Comparison of ENCODE assay signal across 19 cellular contexts in genomic region chr19:18484992-18485391, GRCh38. TPM values are rescaled to one million over a fixed set of nuclear protein-coding genes. Genes with fewer than 3 reads are reported as not detected.
A peak's percentile ranks its signal among the peaks of the same experiment; 100 is the strongest.
DNase-seq lines count a peak whose midpoint lies in the region; ATAC-seq and TF ChIP-seq lines count a peak whose summit lies in the region.
"Had no signal": no experiment of that assay in that cellular context is flagged by ENCODE, and none has a peak within 500 bp of the region (broad histone marks: within the 10 kb centered on the region; RNA-seq: fewer than 3 reads in every experiment).

No MANE protein-coding gene starts in this region.

- H3K27ac ChIP-seq in DND-41 (ENCODE audit: low read length) (no peak overlapping the region), mesendoderm (ENCODE audit: low read depth, low read length) (no peak overlapping the region)
- H3K27ac ChIP-seq: colonic mucosa, SJSA1, thoracic aorta, VCaP had no signal

- H3K4ac ChIP-seq in mesendoderm (ENCODE audit: low read depth, low read length): no peak overlapping the region

- H3K4me3 Mint-ChIP-seq in activated CD8-positive, alpha-beta T cell treated with anti-CD3 and anti-CD28 coated beads for 36 hours: no peak overlapping the region
- H3K4me3 Mint-ChIP-seq: nephron had no signal

- H2BK120ac ChIP-seq in mesendoderm (ENCODE audit: low read depth, low read length): no peak overlapping the region

- H3K4me1 Mint-ChIP-seq in activated CD8-positive, alpha-beta T cell treated with anti-CD3 and anti-CD28 coated beads for 36 hours (ENCODE audit: low read depth): peaks cover 70% of the 10 kb centered on the region

- H3K9me3 Mint-ChIP-seq in activated CD8-positive, alpha-beta T cell treated with anti-CD3 and anti-CD28 coated beads for 36 hours: no peaks in the 10 kb centered on the region
- H3K9me3 Mint-ChIP-seq: nephron had no signal

- no peaks in the 10 kb centered on the region for H3K27me3 ChIP-seq in DND-41 (ENCODE audit: insufficient read depth, low read length, poor library complexity)
- no peaks in the 10 kb centered on the region for H3K27me3 ChIP-seq in mesendoderm (ENCODE audit: insufficient read depth, low read length, poor library complexity)
- H3K27me3 ChIP-seq: colonic mucosa, left lung, SJSA1 had no signal

- H4K5ac ChIP-seq in mesendoderm (ENCODE audit: low read length): no peak overlapping the region

- ATAC-seq in DND-41 (ENCODE audit: insufficient read depth, low read depth): no peak
- no peak for ATAC-seq in activated CD8-positive, alpha-beta T cell treated with anti-CD3 and anti-CD28 coated beads for 36 hours
- ATAC-seq: GM12878, left lung had no signal

- H2AK5ac ChIP-seq in mesendoderm (ENCODE audit: low read length): no peak overlapping the region

- no peaks in the 10 kb centered on the region for H3K4me1 ChIP-seq in DND-41 (ENCODE audit: insufficient read depth, low read length)
- no peaks in the 10 kb centered on the region for H3K4me1 ChIP-seq in mesendoderm (ENCODE audit: control insufficient read depth, low read depth, low read length)

- H3K36me3 ChIP-seq in DND-41 (ENCODE audit: insufficient read depth, low read length) (no peaks in the 10 kb centered on the region), mesendoderm (ENCODE audit: control insufficient read depth, insufficient read depth, low read length) (no peaks in the 10 kb centered on the region)
- H3K36me3 ChIP-seq: colonic mucosa, left lung, thoracic aorta had no signal

- H3K79me2 ChIP-seq in DND-41 (ENCODE audit: insufficient read depth, low read length) (peaks cover 86% of the 10 kb centered on the region), mesendoderm (ENCODE audit: control insufficient read depth, insufficient read depth, low read length) (peaks cover 11% of the 10 kb centered on the region)

- no peaks in the 10 kb centered on the region for H3K27me3 Mint-ChIP-seq in activated CD8-positive, alpha-beta T cell treated with anti-CD3 and anti-CD28 coated beads for 36 hours

- peaks cover 3% of the 10 kb centered on the region for H3K36me3 Mint-ChIP-seq in activated CD8-positive, alpha-beta T cell treated with anti-CD3 and anti-CD28 coated beads for 36 hours (ENCODE audit: low read depth)

- no peak overlapping the region for H4K8ac ChIP-seq in mesendoderm (ENCODE audit: low read depth, low read length)

- intact Hi-C loops in activated CD8-positive, alpha-beta T cell treated with anti-CD3 and anti-CD28 coated beads for 36 hours (cut with micrococcal nuclease): no loop called here

- TF ChIP-seq CTCF in AG09309 (IDR thresholded peaks at IDR 0.05; ENCODE audit: control insufficient read depth, insufficient read depth, low read depth, low read length, missing control alignments) (peak; percentile 7), DND-41 (IDR thresholded peaks at IDR 0.05; ENCODE audit: borderline replicate concordance, extremely low read depth, low read length, poor library complexity, severe bottlenecking) (peak; percentile 9)
- no peak for TF ChIP-seq CTCF in activated CD8-positive, alpha-beta T cell treated with anti-CD3 and anti-CD28 coated beads for 36 hours (IDR thresholded peaks at IDR 0.05)

- no peak overlapping the region for H2BK5ac ChIP-seq in mesendoderm (ENCODE audit: low read length)

- no peak overlapping the region for H2BK15ac ChIP-seq in mesendoderm (replicated peaks; ENCODE audit: low read depth)

- POLR2A ChIA-PET in activated CD8-positive, alpha-beta T cell treated with anti-CD3 and anti-CD28 coated beads for 36 hours (lab: Charles Lee): interaction anchor here (1.0 to 1.4 kb wide), 4 partner anchors 9 to 35 kb away, joined by 3 to 4 read pairs (median 3); no protein-coding TSS in a partner anchor

- DNase-seq in AG09309 (ENCODE audit: low read depth) (no peak), DND-41 (no peak), mesendoderm (peak; percentile 31), dedifferentiated amniotic fluid mesenchymal stem cell (ENCODE audit: extremely low spot score) (no peak), NCI-H1694 treated with DMSO at 0.1 percent for 48 hours (lab: John Stamatoyannopoulos, UW) (no peak), NCI-H1105 (lab: John Stamatoyannopoulos, UW) (no peak)
- DNase-seq in activated CD8-positive, alpha-beta T cell treated with anti-CD3 and anti-CD28 coated beads for 36 hours: no peak
- DNase-seq in stimulated activated naive CD4-positive, alpha-beta T cell (lab: John Stamatoyannopoulos, UW): no peak
- DNase-seq: activated CD8-positive, alpha-beta memory T cell treated with anti-CD3 and anti-CD28 coated beads, Interleukin-2, amount 50 U/mL, for 4 hours; colonic mucosa; hippocampal formation; left lung; NCI-H1105 treated with DMSO at 0.1 percent for 48 hours; small intestine had no signal

- no peak overlapping the region for H3K9ac ChIP-seq in DND-41 (ENCODE audit: low read depth, low read length)
- no peak overlapping the region for H3K9ac ChIP-seq in mesendoderm (ENCODE audit: low read length)

- H3K4me2 ChIP-seq in DND-41 (ENCODE audit: insufficient read depth, low read length): no peak overlapping the region
- no peak overlapping the region for H3K4me2 ChIP-seq in mesendoderm (ENCODE audit: low read length)

- H3K27ac Mint-ChIP-seq in activated CD8-positive, alpha-beta T cell treated with anti-CD3 and anti-CD28 coated beads for 36 hours: peak overlapping the region; percentile 58
- H3K27ac Mint-ChIP-seq: nephron had no signal

- CTCF ChIA-PET in activated CD8-positive, alpha-beta T cell treated with anti-CD3 and anti-CD28 coated beads for 36 hours (lab: Charles Lee): interaction anchor here (0.8 to 2.0 kb wide), 5 partner anchors 12 to 198 kb away, joined by 3 to 12 read pairs (median 3); no protein-coding TSS in a partner anchor

- no CpG with 5 or more reads among the region's 5 CpGs for WGBS in mesendoderm (ENCODE audit: extremely low coverage, insufficient coverage, low lambda C conversion rate)

- H3K18ac ChIP-seq in mesendoderm (ENCODE audit: low read length): no peak overlapping the region

- H3K4me3 ChIP-seq in AG09309 (ENCODE audit: control insufficient read depth, low read depth, low read length) (no peak overlapping the region), DND-41 (ENCODE audit: low read depth in 1 of 2, low read length in 2 of 2) (no peak overlapping the region), mesendoderm (ENCODE audit: low read length) (no peak overlapping the region)
- H3K4me3 ChIP-seq: colonic mucosa, GM12878, left lung, SJSA1, thoracic aorta had no signal

- no peak overlapping the region for H3K56ac ChIP-seq in mesendoderm (ENCODE audit: low read length)

- peaks cover 33% of the 10 kb centered on the region for H3K79me1 ChIP-seq in mesendoderm (ENCODE audit: low read length)

- H3K9me3 ChIP-seq in DND-41 (ENCODE audit: insufficient read depth, low read length, severe bottlenecking): no peaks in the 10 kb centered on the region
- H3K9me3 ChIP-seq: colonic mucosa, left lung, SJSA1, thoracic aorta had no signal

- no peak overlapping the region for H3K23ac ChIP-seq in mesendoderm (ENCODE audit: low read length)

- H4K20me1 ChIP-seq in DND-41 (ENCODE audit: insufficient read depth, low read length): peaks cover 86% of the 10 kb centered on the region

- no peak overlapping the region for H2AFZ ChIP-seq in DND-41 (ENCODE audit: low read depth, low read length)

RNA-seq across cellular contexts. Expression of gene ELL, which starts 36.9 kb away (rescaled TPM):
- total RNA-seq in activated CD8-positive, alpha-beta T cell treated with anti-CD3 and anti-CD28 coated beads for 36 hours: 10 to 100 TPM; 20.1 to 21.9 TPM
- polyA plus RNA-seq in mesendoderm (2013, experiment 1 of 2): 9.6 TPM
- 9.3 TPM for polyA plus RNA-seq in mesendoderm (2013, experiment 2 of 2)

RNA-seq across cellular contexts. Expression of gene ISYNA1, which starts 47.1 kb away (rescaled TPM):
- 10 to 100 TPM; 48.6 to 54.9 TPM for total RNA-seq in activated CD8-positive, alpha-beta T cell treated with anti-CD3 and anti-CD28 coated beads for 36 hours
- polyA plus RNA-seq in mesendoderm (2013, experiment 1 of 2): 76.6 TPM
- polyA plus RNA-seq in mesendoderm (2013, experiment 2 of 2): 79.2 TPM

RNA-seq across cellular contexts. Expression of gene FKBP8, which starts 58.4 kb away (rescaled TPM):
- total RNA-seq in activated CD8-positive, alpha-beta T cell treated with anti-CD3 and anti-CD28 coated beads for 36 hours: 100 to 1,000 TPM; 216 to 220 TPM
- 132 TPM for polyA plus RNA-seq in mesendoderm (2013, experiment 1 of 2)
- polyA plus RNA-seq in mesendoderm (2013, experiment 2 of 2): 131 TPM
